8 cellular contexts compared by ENCODE assay signal in the genomic region with DNA sequence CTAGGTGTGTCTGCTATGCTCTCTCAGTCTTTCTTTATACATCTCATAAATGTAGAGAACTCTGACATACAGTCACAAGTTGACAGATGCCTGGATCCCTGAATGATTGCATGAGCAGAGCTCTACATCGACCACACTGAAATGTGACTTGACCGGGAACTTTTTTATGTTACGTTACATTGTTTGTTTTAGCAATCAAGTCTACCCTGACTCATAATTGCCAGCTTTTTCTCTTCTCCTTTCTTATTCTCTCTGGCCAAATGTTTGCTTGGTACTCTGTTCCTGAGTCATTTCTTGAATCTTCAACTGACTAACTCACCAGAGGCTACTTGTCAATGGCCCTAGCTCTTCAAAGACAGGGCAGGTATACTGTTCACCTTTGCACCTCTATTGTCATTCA.
A peak's percentile ranks its signal among the peaks of the same experiment; 100 is the strongest.
DNase-seq lines count a peak whose midpoint lies in the region; ATAC-seq and TF ChIP-seq lines count a peak whose summit lies in the region.

No MANE protein-coding gene starts in this region.

- no peaks in the 10 kb centered on the region for H3K27me3 ChIP-seq in spleen (replicated peaks in 1 of 7)

- no peaks in the 10 kb centered on the region for H3K36me3 ChIP-seq in spleen

- TF ChIP-seq POLR2A in spleen (IDR thresholded peaks at IDR 0.05), result no peak

- H3K4me3 ChIP-seq in foreskin fibroblast (ENCODE audit: low read depth in 1 of 2, low read length in 2 of 2) (no peak overlapping the region), spleen (no peak overlapping the region)

- peak; percentile 80 to 81 for DNase-seq in foreskin fibroblast
- DNase-seq in T1000 (lab: John Stamatoyannopoulos, UW), result no peak
- DNase-seq in spleen, result no peak
- DNase-seq in G401 (ENCODE audit: low spot score), result no peak
- DNase-seq in OCI-M1 (lab: John Stamatoyannopoulos, UW), result no peak

- TF ChIP-seq CTCF in foreskin fibroblast (IDR thresholded peaks at IDR 0.05; ENCODE audit: low read depth, low read length) (no peak), spleen (IDR thresholded peaks at IDR 0.05 in 8 of 11, conservative IDR thresholded peaks at IDR 0.05 in 3 of 11) (no peak)

- intact Hi-C loops in spleen (cut with DNase I; ENCODE audit: low total_unique reads), result no loop called here

- in situ Hi-C loops in G401 (cut with HindIII; ENCODE audit: low sequenced_read_pairs), result no loop called here

- H3K9me3 ChIP-seq in spleen, result no peaks in the 10 kb centered on the region

- H3K4me1 ChIP-seq in spleen, result peaks cover 10 to 36% (median 18%) of the 10 kb centered on the region in 6 donors

- WGBS in spleen, 5 donors, result 47 to 73% (median 53%) methylated on average over 3 of the region's 3 CpGs

- ATAC-seq in GM18517 (IDR thresholded peaks at IDR 0.05; ENCODE audit: unreplicated experiment), result peak; percentile 62
- peak; percentile 56 for ATAC-seq in GM21786 (IDR thresholded peaks at IDR 0.05; ENCODE audit: unreplicated experiment)
- peak; percentile 58 for ATAC-seq in HG03575 (IDR thresholded peaks at IDR 0.05; ENCODE audit: extremely low read depth, insufficient number of reproducible peaks, low FRiP score, unreplicated experiment)

- H3K27ac ChIP-seq in spleen, result no peak overlapping the region

Comparison
In these comparisons a context has a peak if more than half of its experiments do, and no peak if none do; other contexts are left out.
1. DNase-seq: peak in foreskin fibroblast (2 of 2); none in T1000 (single experiment), spleen (single experiment), G401 (single experiment) and OCI-M1 (single experiment).
2. Peak in every context shown above with its lines, with median percentiles within 50 percentile points of each other: ATAC-seq.